In the genomic region with DNA sequence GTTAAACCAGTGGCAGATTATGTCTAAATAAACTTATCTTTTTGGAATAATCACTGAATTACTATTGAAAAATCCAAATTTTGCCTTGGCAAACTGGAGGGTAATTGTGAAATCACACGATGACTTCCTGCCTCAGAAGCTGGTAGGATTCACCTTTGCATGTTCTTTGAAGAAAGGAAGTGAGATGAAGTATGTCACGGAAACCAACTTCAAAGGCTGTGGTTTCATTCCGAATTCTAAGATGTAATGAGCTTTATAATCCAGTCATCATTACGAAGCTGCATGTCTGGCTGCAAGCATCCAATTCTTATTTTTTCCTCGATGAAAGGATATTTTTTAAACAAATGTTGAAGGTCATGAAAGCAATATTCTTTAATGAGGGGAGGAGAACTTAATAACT, we compare ENCODE assay signal across 10 cellular contexts. TPM values are rescaled to one million over a fixed set of nuclear protein-coding genes. Genes with fewer than 3 reads are reported as not detected.
DNase-seq lines count a peak whose midpoint lies in the region; ATAC-seq and TF ChIP-seq lines count a peak whose summit lies in the region.
"Had no signal": no experiment of that assay in that cellular context is flagged by ENCODE, and none has a peak within 500 bp of the region (broad histone marks: within the 10 kb centered on the region; RNA-seq: fewer than 3 reads in every experiment).

No MANE protein-coding gene starts in this region.

- no peaks in the 10 kb centered on the region for H4K20me1 ChIP-seq in PC-3 (ENCODE audit: low read length)

- H3K79me2 ChIP-seq in PC-3 (ENCODE audit: low read length): no peaks in the 10 kb centered on the region

- H3K4me1 Mint-ChIP-seq in CD8-positive, alpha-beta memory T cell: peaks cover 80 to 96% (median 95%) of the 10 kb centered on the region in 3 donors
- peaks cover 99% of the 10 kb centered on the region for H3K4me1 Mint-ChIP-seq in activated naive CD8-positive, alpha-beta T cell (ENCODE audit: low read depth)

- intact Hi-C loops in PC-3 (cut with micrococcal nuclease): no loop called here

- peaks cover 9% of the 10 kb centered on the region for H3K36me3 ChIP-seq in CD8-positive, alpha-beta memory T cell (ENCODE audit: insufficient read depth, low read length)
- no peaks in the 10 kb centered on the region for H3K36me3 ChIP-seq in PC-3 (ENCODE audit: low read depth, low read length)
- H3K36me3 ChIP-seq: gastrocnemius medialis had no signal

- no peaks in the 10 kb centered on the region for H3F3A ChIP-seq in PC-3 (ENCODE audit: low read length, unreplicated experiment)

- peak overlapping the region; percentile 16 to 78 (median 70) for H3K4me3 Mint-ChIP-seq in CD8-positive, alpha-beta memory T cell
- peak overlapping the region; percentile 56 for H3K4me3 Mint-ChIP-seq in activated naive CD8-positive, alpha-beta T cell

- no peak overlapping the region for H3K4me2 ChIP-seq in PC-3 (ENCODE audit: low read length)

- H3K9me3 Mint-ChIP-seq in CD8-positive, alpha-beta memory T cell: no peaks in the 10 kb centered on the region
- peaks cover 7% of the 10 kb centered on the region for H3K9me3 Mint-ChIP-seq in activated naive CD8-positive, alpha-beta T cell (ENCODE audit: low read depth)

- no peaks in the 10 kb centered on the region for H3K27me3 Mint-ChIP-seq in CD8-positive, alpha-beta memory T cell
- H3K27me3 Mint-ChIP-seq in activated naive CD8-positive, alpha-beta T cell: no peaks in the 10 kb centered on the region

- no peak overlapping the region for H2AFZ ChIP-seq in PC-3 (ENCODE audit: low read length)

- POLR2A ChIA-PET in CD8-positive, alpha-beta memory T cell (lab: Charles Lee): interaction anchor here (0.5 to 1.6 kb wide), 4 partner anchors 13 to 65 kb away, joined by 3 to 8 read pairs (median 4); no protein-coding TSS in a partner anchor
- POLR2A ChIA-PET in PC-3 (lab: Charles Lee; ENCODE audit: unreplicated experiment): no interaction called here

- TF ChIP-seq CTCF in PC-3 (conservative IDR thresholded peaks at IDR 0.05; ENCODE audit: low read depth, low read length): no peak

- H3K27ac Mint-ChIP-seq in CD8-positive, alpha-beta memory T cell: peak overlapping the region; percentile 92 to 98 (median 96)
- H3K27ac Mint-ChIP-seq in activated naive CD8-positive, alpha-beta T cell: peak overlapping the region; percentile 93

- no TSS peak for BruUV-seq in PC-3 (replicated peaks; lab: Mats Ljungman, UMichigan)

- peaks cover 43% of the 10 kb centered on the region for H3K4me1 ChIP-seq in CD8-positive, alpha-beta memory T cell (ENCODE audit: insufficient read depth, low read length)
- H3K4me1 ChIP-seq in PC-3 (ENCODE audit: insufficient read depth, low read length): peaks cover 20% of the 10 kb centered on the region
- H3K4me1 ChIP-seq: gastrocnemius medialis had no signal

- H3K27ac ChIP-seq in CD8-positive, alpha-beta memory T cell (ENCODE audit: low read depth, low read length): peak overlapping the region; percentile 55
- H3K27ac ChIP-seq in PC-3 (ENCODE audit: low read length): no peak overlapping the region
- H3K27ac ChIP-seq: gastrocnemius medialis, SK-N-MC had no signal

- H3K36me3 Mint-ChIP-seq in CD8-positive, alpha-beta memory T cell: peaks cover 24 to 87% (median 50%) of the 10 kb centered on the region in 3 donors
- peaks cover 44% of the 10 kb centered on the region for H3K36me3 Mint-ChIP-seq in activated naive CD8-positive, alpha-beta T cell

- H3K9me2 ChIP-seq in PC-3 (replicated peaks; ENCODE audit: low read length): no peaks in the 10 kb centered on the region

- H3K4me3 ChIP-seq in CD8-positive, alpha-beta memory T cell (ENCODE audit: low read length): peak overlapping the region; percentile 47
- H3K4me3 ChIP-seq in PC-3 (ENCODE audit: low read length): no peak overlapping the region
- H3K4me3 ChIP-seq: gastrocnemius medialis, SK-N-MC had no signal

- H3K9ac ChIP-seq in PC-3 (ENCODE audit: low read length): no peak overlapping the region

- DNase-seq in CD8-positive, alpha-beta memory T cell: peak in 4 of 5 donors; percentile 37 to 86 (median 76)
- DNase-seq in AG20443 (ENCODE audit: low spot score) (no peak), iPS-NIHi11 (ENCODE audit: low spot score) (no peak), PC-3 (no peak), dermis blood vessel endothelial cell (no peak)
- DNase-seq: gastrocnemius medialis had no signal

- no peaks in the 10 kb centered on the region for H3K27me3 ChIP-seq in CD8-positive, alpha-beta memory T cell (ENCODE audit: insufficient read depth, low read length, poor library complexity, severe bottlenecking)
- no peaks in the 10 kb centered on the region for H3K27me3 ChIP-seq in PC-3 (ENCODE audit: low read length)
- H3K27me3 ChIP-seq: gastrocnemius medialis had no signal

- CTCF ChIA-PET in CD8-positive, alpha-beta memory T cell (lab: Charles Lee): interaction anchor here (0.8 to 1.2 kb wide), 4 partner anchors 9 to 70 kb away, joined by 3 to 4 read pairs (median 3); no protein-coding TSS in a partner anchor
- CTCF ChIA-PET in PC-3 (lab: Charles Lee): no interaction called here

- H3K9me3 ChIP-seq in CD8-positive, alpha-beta memory T cell (ENCODE audit: low read length): no peaks in the 10 kb centered on the region
- no peaks in the 10 kb centered on the region for H3K9me3 ChIP-seq in PC-3 (ENCODE audit: low read length)
- H3K9me3 ChIP-seq: gastrocnemius medialis had no signal

- ATAC-seq in GM19452 (IDR thresholded peaks at IDR 0.05; ENCODE audit: unreplicated experiment): peak; percentile 90
- ATAC-seq in HG03342 (IDR thresholded peaks at IDR 0.05; ENCODE audit: unreplicated experiment): peak; percentile 95
- no peak for ATAC-seq in PC-3
- ATAC-seq: gastrocnemius medialis had no signal

RNA-seq across cellular contexts. Expression of gene ZBED2, which starts 15.0 kb away (rescaled TPM):
- total RNA-seq in CD8-positive, alpha-beta memory T cell: 100 to 1,000 TPM; 547 to 551 TPM
- polyA plus RNA-seq in CD8-positive, alpha-beta memory T cell: 0.51 TPM
- total RNA-seq in PC-3 (2014; rRNA removed) (0.35 and 0.69 TPM in 2 replicates), dermis blood vessel endothelial cell (not detected in 2 replicates)
- total RNA-seq: gastrocnemius medialis had no signal

Comparison
In these comparisons a context has a peak if more than half of its experiments do, and no peak if none do; other contexts are left out.
1. DNase-seq: peak in CD8-positive, alpha-beta memory T cell (4 of 5); none in AG20443 (single experiment), iPS-NIHi11 (single experiment), PC-3 (single experiment) and dermis blood vessel endothelial cell (single experiment).
2. RNA of gene ZBED2, which starts 15.0 kb away (total RNA-seq): 547 to 551 TPM in CD8-positive, alpha-beta memory T cell; 0.35 to 0.69 TPM in PC-3 and not detected in dermis blood vessel endothelial cell; every median in the first group is over 100 times any median in the second.